Comparison of ENCODE assay signal across 8 cellular contexts in genomic region chrX:102899940-102900916, GRCh38. TPM values are rescaled to one million over a fixed set of nuclear protein-coding genes. Genes with fewer than 3 reads are reported as not detected.
A peak's percentile ranks its signal among the peaks of the same experiment; 100 is the strongest.
DNase-seq lines count a peak whose midpoint lies in the region; ATAC-seq and TF ChIP-seq lines count a peak whose summit lies in the region.

No MANE protein-coding gene starts in this region.

- no peaks in the 10 kb centered on the region for H3K9me3 ChIP-seq in prostate gland
- no peaks in the 10 kb centered on the region for H3K9me3 ChIP-seq in aorta (ENCODE audit: control insufficient read depth, low read length)

- intact Hi-C loops in prostate gland (cut with DNase I): loop anchor here (5.0 kb wide), 1 partner anchor 833 kb away; no protein-coding TSS in a partner anchor
- intact Hi-C loops in aorta (cut with DNase I): no loop called here

- TF ChIP-seq POLR2A in prostate gland (IDR thresholded peaks at IDR 0.05): no peak

- no peaks in the 10 kb centered on the region for H3K27me3 ChIP-seq in prostate gland (replicated peaks; ENCODE audit: insufficient read depth)
- no peaks in the 10 kb centered on the region for H3K27me3 ChIP-seq in aorta (ENCODE audit: control insufficient read depth in 1 of 2, insufficient read depth in 2 of 2, low read length in 1 of 2)

- DNase-seq in ELR (ENCODE audit: low read depth) (peak; percentile 73), KG1 (lab: John Stamatoyannopoulos, UW) (peak; percentile 32), SHP77 treated with DMSO at 0.1 percent for 48 hours (lab: John Stamatoyannopoulos, UW) (peak; percentile 0), germinal center (ENCODE audit: low spot score) (peak; percentile 20), prostate gland (ENCODE audit: low spot score) (peak; percentile 4), aorta (peak; percentile 62 to 78)
- DNase-seq in activated T-helper 9 cell treated with anti-CD3 and anti-CD28 coated beads, Interleukin-2, amount 50 U/mL, for 16 hours (ENCODE audit: low read depth): peak; percentile 54

- H3K4me3 ChIP-seq in prostate gland: no peak overlapping the region
- H3K4me3 ChIP-seq in aorta (ENCODE audit: low read length in 2 of 2): no peak overlapping the region

- WGBS in prostate gland: 41% methylated on average over 15 of the region's 15 CpGs
- 33% methylated on average over 15 of the region's 15 CpGs for WGBS in aorta, 2 donors

- H3K27ac ChIP-seq in prostate gland: no peak overlapping the region
- no peak overlapping the region for H3K27ac ChIP-seq in aorta (ENCODE audit: low read depth in 1 of 2, low read length in 2 of 2)

- ATAC-seq in GM21619 (IDR thresholded peaks at IDR 0.05; ENCODE audit: unreplicated experiment): peak; percentile 90
- peak; percentile 82 for ATAC-seq in aorta (ENCODE audit: low FRiP score)

- no peaks in the 10 kb centered on the region for H3K36me3 ChIP-seq in prostate gland
- H3K36me3 ChIP-seq in aorta (ENCODE audit: control insufficient read depth in 1 of 2, insufficient read depth in 2 of 2, low read length in 1 of 2): no peaks in the 10 kb centered on the region

- H3K4me1 ChIP-seq in prostate gland (replicated peaks): no peaks in the 10 kb centered on the region
- no peaks in the 10 kb centered on the region for H3K4me1 ChIP-seq in aorta (ENCODE audit: control insufficient read depth in 1 of 2, insufficient read depth in 2 of 2, low read length in 2 of 2)

- peak in 3 of 4 experiments; percentile 26 to 46 (median 36) for TF ChIP-seq CTCF in prostate gland (IDR thresholded peaks at IDR 0.05)

RNA-seq across cellular contexts. Expression of gene RAB40AL, which starts 36.8 kb away (rescaled TPM):
- 1 to 10 TPM in 1 of 2 donors, under 1 TPM in 1; 0.59 to 4.7 TPM for total RNA-seq in prostate gland
- total RNA-seq in aorta: 1 to 10 TPM; 1.1 to 2.9 TPM
- under 1 TPM in 1 of 2 donors, not detected in 1; 0.18 TPM for polyA plus RNA-seq in aorta

Comparison
In these comparisons a context has a peak if more than half of its experiments do, and no peak if none do; other contexts are left out.
1. DNase-seq: peak in every context shown above with its lines; median percentile 73 in ELR; 70 in aorta; 54 in activated T-helper 9 cell treated with anti-CD3 and anti-CD28 coated beads, Interleukin-2, amount 50 U/mL, for 16 hours; 32 in KG1; 20 in germinal center; 4 in prostate gland; 0 in SHP77 treated with DMSO at 0.1 percent for 48 hours.